ENCODE assay signal across 23 cellular contexts in genomic region chr17:11555530-11555929, GRCh38. TPM values are rescaled to one million over a fixed set of nuclear protein-coding genes. Genes with fewer than 3 reads are reported as not detected.
"Had no signal": no experiment of that assay in that cellular context is flagged by ENCODE, and none has a peak within 500 bp of the region (broad histone marks: within the 10 kb centered on the region; RNA-seq: fewer than 3 reads in every experiment).

No MANE protein-coding gene starts in this region.

- H3K9me3 ChIP-seq: stomach, suprapubic skin, testis, thoracic aorta, thyroid gland, tibial artery, upper lobe of left lung, upper lobe of right lung, uterus, vagina had no signal

- H3K4me1 ChIP-seq: stomach, suprapubic skin, thyroid gland, tibial artery, upper lobe of left lung, upper lobe of right lung, uterus, vagina had no signal

- DNase-seq: stimulated activated CD4-positive, alpha-beta T cell treated with anti-CD3 and anti-CD28 coated beads, Interleukin-2, amount 100 ng/mL, for 48 hours; stimulated activated CD4-positive, alpha-beta T cell treated with anti-CD3 and anti-CD28 coated beads, Interleukin-4, amount 100 ng/mL, for 1 hour; stimulated activated CD4-positive, alpha-beta T cell treated with anti-CD3 and anti-CD28 coated beads, Interleukin-4, amount 100 ng/mL, for 24 hours; stimulated activated CD4-positive, alpha-beta T cell treated with anti-CD3 and anti-CD28 coated beads, Interleukin-4, amount 100 ng/mL, for 4 hours; stimulated activated CD8-positive, alpha-beta memory T cell treated with anti-CD3 and anti-CD28 coated beads, Interleukin-4, amount 100 ng/mL, for 48 hours; stimulated activated naive B cell treated with anti-CD40 and anti-IgM and Interleukin-4, amounts not matched to agents 10 μg/mL and 1 μg/mL and 100 μg/mL, for 72 hours; stimulated activated naive CD4-positive, alpha-beta T cell; stimulated activated naive CD4-positive, alpha-beta T cell treated with Interleukin-2 at 50 U/mL for 16 hours; stimulated activated naive CD8-positive, alpha-beta T cell treated with anti-CD3 and anti-CD28 coated beads, Interleukin-15, amount 100 ng/mL, for 72 hours; stimulated activated naive CD8-positive, alpha-beta T cell treated with anti-CD3 and anti-CD28 coated beads, Interleukin-15, Interleukin-2, amounts not matched to agents 100 U/mL and 50 U/mL, for 24 hours; stomach; substantia nigra; testis; thyroid gland; tibial artery; trophoblast cell; upper lobe of left lung; upper lobe of right lung; uterus had no signal

- H3K36me3 ChIP-seq: stomach, suprapubic skin, thoracic aorta, thyroid gland, tibial artery, upper lobe of left lung, upper lobe of right lung, uterus, vagina had no signal

- H3K27ac ChIP-seq: stomach, suprapubic skin, testis, thoracic aorta, thyroid gland, tibial artery, tibial nerve, upper lobe of left lung, upper lobe of right lung, uterus, vagina had no signal

- H3K27me3 ChIP-seq: stomach, suprapubic skin, testis, thyroid gland, tibial artery, tibial nerve, upper lobe of left lung, upper lobe of right lung, uterus, vagina had no signal

- H3K4me3 ChIP-seq: stomach, suprapubic skin, testis, thoracic aorta, thyroid gland, tibial artery, tibial nerve, upper lobe of left lung, upper lobe of right lung, uterus, vagina had no signal

RNA-seq across cellular contexts. Expression of gene DNAH9, which starts 42.7 kb away (rescaled TPM):
- total RNA-seq: thoracic aorta, vagina had no signal
